9 cellular contexts compared by ENCODE assay signal in genomic region chr6:43951063-43951755, GRCh38.
DNase-seq lines count a peak whose midpoint lies in the region; ATAC-seq and TF ChIP-seq lines count a peak whose summit lies in the region.
"Had no signal": no experiment of that assay in that cellular context is flagged by ENCODE, and none has a peak within 500 bp of the region (broad histone marks: within the 10 kb centered on the region; RNA-seq: fewer than 3 reads in every experiment).

No MANE protein-coding gene starts in this region.

- H3K4me3 ChIP-seq in OCI-LY7 (ENCODE audit: low read depth, low read length, poor library complexity, severe bottlenecking), result no peak overlapping the region
- H3K4me3 ChIP-seq: ovary had no signal

- H3K36me3 Mint-ChIP-seq in activated CD8-positive, alpha-beta memory T cell treated with anti-CD3 and anti-CD28 coated beads, Interleukin-2, amount 10 ng/mL, durations not matched to agents 7 days and 5 days, result no peaks in the 10 kb centered on the region
- H3K36me3 Mint-ChIP-seq in nephron progenitor cell (ENCODE audit: low read depth), result no peaks in the 10 kb centered on the region

- H3K9me3 Mint-ChIP-seq in activated CD8-positive, alpha-beta memory T cell treated with anti-CD3 and anti-CD28 coated beads, Interleukin-2, amount 10 ng/mL, durations not matched to agents 7 days and 5 days (ENCODE audit: low read depth), result peaks cover under 1% of the 10 kb centered on the region
- H3K9me3 Mint-ChIP-seq in nephron progenitor cell, result peaks cover 15% of the 10 kb centered on the region

- H3K79me2 ChIP-seq in OCI-LY7 (ENCODE audit: insufficient read depth, low read depth, low read length), result no peaks in the 10 kb centered on the region

- no peak overlapping the region for H3K4me3 Mint-ChIP-seq in activated CD8-positive, alpha-beta memory T cell treated with anti-CD3 and anti-CD28 coated beads, Interleukin-2, amount 10 ng/mL, durations not matched to agents 7 days and 5 days
- no peak overlapping the region for H3K4me3 Mint-ChIP-seq in nephron progenitor cell

- H3K27ac Mint-ChIP-seq in activated CD8-positive, alpha-beta memory T cell treated with anti-CD3 and anti-CD28 coated beads, Interleukin-2, amount 10 ng/mL, durations not matched to agents 7 days and 5 days, result no peak overlapping the region
- no peak overlapping the region for H3K27ac Mint-ChIP-seq in nephron progenitor cell

- no peak for ATAC-seq in activated CD8-positive, alpha-beta memory T cell treated with anti-CD3 and anti-CD28 coated beads, Interleukin-2, amount 10 ng/mL, durations not matched to agents 7 days and 5 days
- ATAC-seq in esophagus mucosa (peak; percentile 56), HG02884 (IDR thresholded peaks at IDR 0.05; ENCODE audit: unreplicated experiment) (no peak), HG03520 (IDR thresholded peaks at IDR 0.05; ENCODE audit: unreplicated experiment) (no peak)

- H3K4me1 ChIP-seq in OCI-LY7 (ENCODE audit: insufficient read depth, low read length, poor library complexity, severe bottlenecking), result no peaks in the 10 kb centered on the region

- no peak overlapping the region for H3K27ac ChIP-seq in OCI-LY7 (ENCODE audit: low read depth, low read length, poor library complexity, severe bottlenecking)
- H3K27ac ChIP-seq: ovary had no signal

- no peaks in the 10 kb centered on the region for H3K9me3 ChIP-seq in OCI-LY7 (ENCODE audit: low read length)
- H3K9me3 ChIP-seq: ovary had no signal

- H3K4me1 Mint-ChIP-seq in activated CD8-positive, alpha-beta memory T cell treated with anti-CD3 and anti-CD28 coated beads, Interleukin-2, amount 10 ng/mL, durations not matched to agents 7 days and 5 days, result no peaks in the 10 kb centered on the region
- H3K4me1 Mint-ChIP-seq in nephron progenitor cell, result peaks cover 12% of the 10 kb centered on the region

- CTCF ChIA-PET in activated CD8-positive, alpha-beta memory T cell treated with anti-CD3 and anti-CD28 coated beads, Interleukin-2, amount 10 ng/mL, durations not matched to agents 7 days and 5 days (lab: Charles Lee), result no interaction called here
- CTCF ChIA-PET in OCI-LY7 (lab: Charles Lee; ENCODE audit: unreplicated experiment), result interaction anchor here (0.6 kb wide), 2 partner anchors 10 to 11 kb away, joined by 3 read pairs; no protein-coding TSS in a partner anchor

- POLR2A ChIA-PET in OCI-LY7 (lab: Charles Lee), result no interaction called here

- no peaks in the 10 kb centered on the region for H3K9me2 ChIP-seq in OCI-LY7 (ENCODE audit: insufficient read depth, low read length)

- H4K20me1 ChIP-seq in OCI-LY7 (ENCODE audit: insufficient read depth, low read length), result no peaks in the 10 kb centered on the region

- H2AFZ ChIP-seq in OCI-LY7 (ENCODE audit: low read length), result no peak overlapping the region

- intact Hi-C loops in OCI-LY7 (cut with micrococcal nuclease; ENCODE audit: unreplicated experiment), result loop anchor here (5.0 kb wide), 1 partner anchor 184 kb away; no protein-coding TSS in a partner anchor

- no TSS peak for BruUV-seq in OCI-LY7 (replicated peaks; lab: Mats Ljungman, UMichigan)

- no peaks in the 10 kb centered on the region for H3K36me3 ChIP-seq in OCI-LY7 (ENCODE audit: insufficient read depth, low read length)
- H3K36me3 ChIP-seq: ovary had no signal

- peak; percentile 54 for DNase-seq in activated CD8-positive, alpha-beta memory T cell treated with anti-CD3 and anti-CD28 coated beads, Interleukin-2, amount 50 U/mL, for 48 hours
- no peak for DNase-seq in activated CD8-positive, alpha-beta memory T cell treated with anti-CD3 and anti-CD28 coated beads, Interleukin-2, amount 10 ng/mL, durations not matched to agents 7 days and 5 days
- DNase-seq in OCI-LY7 (ENCODE audit: low spot score) (peak; percentile 28), nephron progenitor cell (peak; percentile 77), RKO (ENCODE audit: low spot score) (no peak)

- H3K4me2 ChIP-seq in OCI-LY7 (ENCODE audit: low read length), result no peak overlapping the region

- peak; percentile 46 for TF ChIP-seq CTCF in OCI-LY7 (conservative IDR thresholded peaks at IDR 0.05; ENCODE audit: low read length)
- peak; percentile 62 for TF ChIP-seq CTCF in nephron progenitor cell (IDR thresholded peaks at IDR 0.05)

- H3K27me3 Mint-ChIP-seq in activated CD8-positive, alpha-beta memory T cell treated with anti-CD3 and anti-CD28 coated beads, Interleukin-2, amount 10 ng/mL, durations not matched to agents 7 days and 5 days, result peaks cover 20% of the 10 kb centered on the region
- peaks cover 46% of the 10 kb centered on the region for H3K27me3 Mint-ChIP-seq in nephron progenitor cell (ENCODE audit: low read depth, poor library complexity)

Comparison
In these comparisons a context has a peak if more than half of its experiments do, and no peak if none do; other contexts are left out.
1. DNase-seq: peak in activated CD8-positive, alpha-beta memory T cell treated with anti-CD3 and anti-CD28 coated beads, Interleukin-2, amount 50 U/mL, for 48 hours (single experiment), OCI-LY7 (single experiment) and nephron progenitor cell (single experiment); none in activated CD8-positive, alpha-beta memory T cell treated with anti-CD3 and anti-CD28 coated beads, Interleukin-2, amount 10 ng/mL, durations not matched to agents 7 days and 5 days (single experiment) and RKO (single experiment).